In genomic region chr4:13524504-13525243, GRCh38 we compare ENCODE assay signal across 21 cellular contexts. TPM values are rescaled to one million over a fixed set of nuclear protein-coding genes. Genes with fewer than 3 reads are reported as not detected.
DNase-seq lines count a peak whose midpoint lies in the region; ATAC-seq and TF ChIP-seq lines count a peak whose summit lies in the region.
"Had no signal": no experiment of that assay in that cellular context is flagged by ENCODE, and none has a peak within 500 bp of the region (broad histone marks: within the 10 kb centered on the region; RNA-seq: fewer than 3 reads in every experiment).

No MANE protein-coding gene starts in this region.

- H3K79me2 ChIP-seq in smooth muscle cell (ENCODE audit: low read depth) = no peaks in the 10 kb centered on the region

- H3K4me3 Mint-ChIP-seq in activated CD4-positive, alpha-beta T cell treated with anti-CD3 and anti-CD28 coated beads for 36 hours = no peak overlapping the region
- H3K4me3 Mint-ChIP-seq: activated CD8-positive, alpha-beta memory T cell treated with anti-CD3 and anti-CD28 coated beads, Interleukin-2, amount 10 ng/mL, durations not matched to agents 7 days and 5 days; activated naive CD4-positive, alpha-beta T cell treated with anti-CD3 and anti-CD28 coated beads for 36 hours; effector memory CD8-positive, alpha-beta T cell; stimulated activated effector memory CD8-positive, alpha-beta T cell treated with anti-CD3 and anti-CD28 coated beads, Interleukin-12 subunit alpha, Interleukin-12 subunit beta, amount 100 ng/mL, for 72 hours; type B pancreatic cell had no signal

- peak; percentile 8 for DNase-seq in activated CD4-positive, alpha-beta T cell treated with anti-CD3 and anti-CD28 coated beads for 36 hours
- DNase-seq in activated CD4-positive, alpha-beta T cell treated with anti-CD3 and anti-CD28 coated beads for 1 hour = no peak
- DNase-seq in amniotic epithelial cell (ENCODE audit: low read depth) (peak; percentile 31), smooth muscle cell (lab: John Stamatoyannopoulos, UW; ENCODE audit: unreplicated experiment) (no peak), brain microvascular endothelial cell (no peak), NCI-H2196 treated with DMSO at 0.1 percent for 48 hours (lab: John Stamatoyannopoulos, UW; ENCODE audit: unreplicated experiment) (no peak), stomach (no peak)
- DNase-seq: activated CD4-positive, CD25-positive, alpha-beta regulatory T cell; activated CD8-positive, alpha-beta memory T cell treated with anti-CD3 and anti-CD28 coated beads, Interleukin-2, amount 10 ng/mL, durations not matched to agents 7 days and 5 days; activated naive CD4-positive, alpha-beta T cell treated with anti-CD3 and anti-CD28 coated beads for 36 hours; CD8-positive, alpha-beta memory T cell; effector memory CD8-positive, alpha-beta T cell; NCI-H2227 treated with DMSO at 0.1 percent for 48 hours had no signal

- H3K4me1 ChIP-seq in iPS-20b (ENCODE audit: insufficient read depth, low read length) (peaks cover 29% of the 10 kb centered on the region), smooth muscle cell (ENCODE audit: low read depth) (no peaks in the 10 kb centered on the region), stomach (peaks cover 0 to 35% (median 17%) of the 10 kb centered on the region in 4 donors)

- peaks cover 9% of the 10 kb centered on the region for H3K9me3 Mint-ChIP-seq in activated CD4-positive, alpha-beta T cell treated with anti-CD3 and anti-CD28 coated beads for 36 hours (ENCODE audit: low read depth)
- H3K9me3 Mint-ChIP-seq: effector memory CD8-positive, alpha-beta T cell; stimulated activated effector memory CD8-positive, alpha-beta T cell treated with anti-CD3 and anti-CD28 coated beads, Interleukin-12 subunit alpha, Interleukin-12 subunit beta, amount 100 ng/mL, for 72 hours; type B pancreatic cell had no signal

- H3K4me3 ChIP-seq in iPS-20b (ENCODE audit: low read length) = peak overlapping the region; percentile 20
- H3K4me3 ChIP-seq in smooth muscle cell = no peak overlapping the region
- no peak overlapping the region for H3K4me3 ChIP-seq in brain microvascular endothelial cell (ENCODE audit: low read depth, low read length)
- H3K4me3 ChIP-seq in stomach = no peak overlapping the region

- no peaks in the 10 kb centered on the region for H4K20me1 ChIP-seq in smooth muscle cell (ENCODE audit: low read depth)

- no peak for TF ChIP-seq CTCF in smooth muscle cell (IDR thresholded peaks at IDR 0.05; ENCODE audit: borderline replicate concordance, insufficient read depth, poor library complexity, severe bottlenecking)
- TF ChIP-seq CTCF in brain microvascular endothelial cell (IDR thresholded peaks at IDR 0.05; ENCODE audit: low read depth, low read length, missing control alignments) = no peak
- TF ChIP-seq CTCF in stomach (IDR thresholded peaks at IDR 0.05) = no peak

- H3K36me3 ChIP-seq in iPS-20b (ENCODE audit: insufficient read depth, low read depth, low read length) (no peaks in the 10 kb centered on the region), smooth muscle cell (ENCODE audit: low read depth) (no peaks in the 10 kb centered on the region), brain microvascular endothelial cell (replicated peaks) (no peaks in the 10 kb centered on the region), stomach (no peaks in the 10 kb centered on the region)

- TF ChIP-seq POLR2A in stomach (IDR thresholded peaks at IDR 0.05) = no peak

- intact Hi-C loops in activated CD4-positive, alpha-beta T cell treated with anti-CD3 and anti-CD28 coated beads for 36 hours (cut with DNase I, micrococcal nuclease) = no loop called here
- intact Hi-C loops in stomach (cut with DNase I; ENCODE audit: low total_unique reads) = no loop called here

- H3K9ac ChIP-seq in iPS-20b (ENCODE audit: low read depth, low read length) (no peak overlapping the region), smooth muscle cell (ENCODE audit: low read depth) (no peak overlapping the region)
- H3K9ac ChIP-seq: KMS-11 had no signal

- CTCF ChIA-PET in activated CD4-positive, alpha-beta T cell treated with anti-CD3 and anti-CD28 coated beads for 36 hours (lab: Charles Lee) = interaction anchor here (0.6 to 1.3 kb wide), 4 partner anchors 17 to 1932 kb away, joined by 3 to 4 read pairs (median 4); no protein-coding TSS in a partner anchor

- no peak overlapping the region for H2AFZ ChIP-seq in smooth muscle cell (ENCODE audit: low read depth)

- in situ Hi-C loops in brain microvascular endothelial cell (cut with HindIII; ENCODE audit: low pct_ligation_motif_present, low sequenced_read_pairs) = no loop called here

- H3K27me3 Mint-ChIP-seq in activated CD4-positive, alpha-beta T cell treated with anti-CD3 and anti-CD28 coated beads for 36 hours = peaks cover 77% of the 10 kb centered on the region

- H3K9me3 ChIP-seq in iPS-20b (ENCODE audit: insufficient read depth, low read depth, low read length) = peaks cover 23% of the 10 kb centered on the region
- no peaks in the 10 kb centered on the region for H3K9me3 ChIP-seq in smooth muscle cell (replicated peaks; ENCODE audit: low read depth)
- H3K9me3 ChIP-seq in stomach = peaks cover 17 to 29% (median 19%) of the 10 kb centered on the region in 4 donors

- ATAC-seq in activated CD4-positive, alpha-beta T cell treated with anti-CD3 and anti-CD28 coated beads for 36 hours = no peak
- ATAC-seq: activated CD8-positive, alpha-beta memory T cell treated with anti-CD3 and anti-CD28 coated beads, Interleukin-2, amount 10 ng/mL, durations not matched to agents 7 days and 5 days; effector memory CD8-positive, alpha-beta T cell; sciatic nerve; stimulated activated effector memory CD8-positive, alpha-beta T cell treated with anti-CD3 and anti-CD28 coated beads, Interleukin-12 subunit alpha, Interleukin-12 subunit beta, amount 100 ng/mL, for 72 hours had no signal

- H3K27ac Mint-ChIP-seq in activated CD4-positive, alpha-beta T cell treated with anti-CD3 and anti-CD28 coated beads for 36 hours = no peak overlapping the region
- H3K27ac Mint-ChIP-seq: activated CD8-positive, alpha-beta memory T cell treated with anti-CD3 and anti-CD28 coated beads, Interleukin-2, amount 10 ng/mL, durations not matched to agents 7 days and 5 days; activated naive CD4-positive, alpha-beta T cell treated with anti-CD3 and anti-CD28 coated beads for 36 hours; effector memory CD8-positive, alpha-beta T cell; stimulated activated effector memory CD8-positive, alpha-beta T cell treated with anti-CD3 and anti-CD28 coated beads, Interleukin-12 subunit alpha, Interleukin-12 subunit beta, amount 100 ng/mL, for 72 hours; type B pancreatic cell had no signal

- peaks cover 27% of the 10 kb centered on the region for H3K4me1 Mint-ChIP-seq in activated CD4-positive, alpha-beta T cell treated with anti-CD3 and anti-CD28 coated beads for 36 hours

- peaks cover 14% of the 10 kb centered on the region for H3K36me3 Mint-ChIP-seq in activated CD4-positive, alpha-beta T cell treated with anti-CD3 and anti-CD28 coated beads for 36 hours (ENCODE audit: low read depth)
- H3K36me3 Mint-ChIP-seq: CD8-positive, alpha-beta memory T cell; stimulated activated effector memory CD8-positive, alpha-beta T cell treated with anti-CD3 and anti-CD28 coated beads, Interleukin-12 subunit alpha, Interleukin-12 subunit beta, amount 100 ng/mL, for 72 hours; type B pancreatic cell had no signal

- POLR2A ChIA-PET in activated CD4-positive, alpha-beta T cell treated with anti-CD3 and anti-CD28 coated beads for 36 hours (lab: Charles Lee) = no interaction called here

- no peaks in the 10 kb centered on the region for H3F3A ChIP-seq in smooth muscle cell (ENCODE audit: low read depth)

- peaks cover 100% of the 10 kb centered on the region for H3K27me3 ChIP-seq in iPS-20b (ENCODE audit: insufficient read depth, low read length)
- H3K27me3 ChIP-seq in smooth muscle cell (ENCODE audit: low read depth) = peaks cover 74% of the 10 kb centered on the region
- H3K27me3 ChIP-seq in brain microvascular endothelial cell (replicated peaks) = peaks cover 86% of the 10 kb centered on the region
- peaks cover 34 to 98% (median 86%) of the 10 kb centered on the region in 3 donors for H3K27me3 ChIP-seq in stomach

- peak overlapping the region; percentile 50 for H3K4me2 ChIP-seq in smooth muscle cell
- H3K4me2 ChIP-seq: KMS-11 had no signal

- H3K27ac ChIP-seq in iPS-20b (ENCODE audit: low read length) = no peak overlapping the region
- H3K27ac ChIP-seq in smooth muscle cell (ENCODE audit: low read depth) = no peak overlapping the region
- no peak overlapping the region for H3K27ac ChIP-seq in brain microvascular endothelial cell
- H3K27ac ChIP-seq in stomach = no peak overlapping the region
- H3K27ac ChIP-seq: HL-60, KMS-11 had no signal

- 53% methylated on average over 36 of the region's 36 CpGs for WGBS in smooth muscle cell (ENCODE audit: low lambda C conversion rate)
- 12 to 21% (median 13%) methylated on average over 33 to 36 of the region's 36 CpGs for WGBS in stomach, 5 donors

- TF ChIP-seq EP300 in stomach (IDR thresholded peaks at IDR 0.05) = no peak

RNA-seq across cellular contexts. Expression of gene NKX3-2, which starts 19.6 kb away (rescaled TPM):
- not detected for total RNA-seq in activated CD4-positive, alpha-beta T cell treated with anti-CD3 and anti-CD28 coated beads for 36 hours
- 3.6 and 4.4 TPM in 2 replicates for total RNA-seq in smooth muscle cell
- 4.0 and 6.7 TPM in 2 replicates for polyA plus RNA-seq in smooth muscle cell
- 1 to 10 TPM in 2 of 5 donors, under 1 TPM in 1, not detected in 2; 0.14 to 4.6 (median 2.8) TPM for total RNA-seq in stomach
- polyA plus RNA-seq in stomach = under 1 TPM; 0.06 to 0.31 (median 0.18) TPM
- total RNA-seq: activated CD8-positive, alpha-beta memory T cell treated with anti-CD3 and anti-CD28 coated beads, Interleukin-2, amount 10 ng/mL, durations not matched to agents 7 days and 5 days; activated naive CD4-positive, alpha-beta T cell treated with anti-CD3 and anti-CD28 coated beads for 36 hours; CD8-positive, alpha-beta memory T cell; frontal cortex; sciatic nerve; T-helper 1 cell treated with Interleukin-12 subunit alpha and Interleukin-12 subunit beta and Interleukin-4 antibody, amounts not matched to agents 30 ng/mL and 1 ng/mL, for 36 hours had no signal
- polyA plus RNA-seq: CD8-positive, alpha-beta memory T cell had no signal

RNA-seq across cellular contexts. Expression of gene RAB28, which starts 40.5 kb away (rescaled TPM):
- total RNA-seq in activated CD4-positive, alpha-beta T cell treated with anti-CD3 and anti-CD28 coated beads for 36 hours = 10 to 100 TPM; 12.7 to 17.5 TPM
- total RNA-seq in smooth muscle cell (37.2 and 40.7 TPM in 2 replicates), stomach (10 to 100 TPM in 3 of 5 donors, 1 to 10 TPM in 1, under 1 TPM in 1; 0.29 to 27.2 (median 18.3) TPM)
- polyA plus RNA-seq in smooth muscle cell (32.8 and 36.8 TPM in 2 replicates), stomach (10 to 100 TPM in 2 of 3 donors, 1 to 10 TPM in 1; 9.2 to 15.6 (median 13.8) TPM)

Comparison
In these comparisons a context has a peak if more than half of its experiments do, and no peak if none do; other contexts are left out.
1. DNase-seq: peak in activated CD4-positive, alpha-beta T cell treated with anti-CD3 and anti-CD28 coated beads for 36 hours (single experiment) and amniotic epithelial cell (single experiment); none in activated CD4-positive, alpha-beta T cell treated with anti-CD3 and anti-CD28 coated beads for 1 hour (single experiment), smooth muscle cell (single experiment), brain microvascular endothelial cell (single experiment), NCI-H2196 treated with DMSO at 0.1 percent for 48 hours (single experiment) and stomach (single experiment).